ENCODE assay signal across 5 cellular contexts in the genomic region with DNA sequence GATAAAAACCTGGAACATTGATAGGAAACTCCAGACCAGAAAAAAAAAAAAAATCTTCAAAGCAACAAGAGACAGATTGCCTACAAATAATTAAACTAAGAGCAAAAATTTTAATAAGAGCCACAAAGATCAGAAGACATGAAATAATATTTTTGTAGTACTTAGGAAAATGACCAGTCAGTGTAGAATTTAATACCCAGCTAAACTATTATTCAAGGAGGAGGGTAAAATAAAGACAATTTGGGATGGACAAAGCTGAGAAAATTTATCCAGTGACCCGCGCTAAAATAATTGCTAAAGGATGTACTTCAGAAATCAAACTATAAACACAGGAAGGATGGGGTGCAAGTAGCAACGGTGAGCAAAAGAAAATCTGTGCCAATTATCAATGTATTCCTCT.
"Had no signal": no experiment of that assay in that cellular context is flagged by ENCODE, and none has a peak within 500 bp of the region (broad histone marks: within the 10 kb centered on the region; RNA-seq: fewer than 3 reads in every experiment).

No MANE protein-coding gene starts in this region.

- DNase-seq: IMR-90, KBM-7, KG1 had no signal

- FAIRE-seq: HTR-8/SVneo had no signal

- H3K27ac ChIP-seq: HL-60 had no signal
